Comparison of ENCODE assay signal across 15 cellular contexts in the genomic region with DNA sequence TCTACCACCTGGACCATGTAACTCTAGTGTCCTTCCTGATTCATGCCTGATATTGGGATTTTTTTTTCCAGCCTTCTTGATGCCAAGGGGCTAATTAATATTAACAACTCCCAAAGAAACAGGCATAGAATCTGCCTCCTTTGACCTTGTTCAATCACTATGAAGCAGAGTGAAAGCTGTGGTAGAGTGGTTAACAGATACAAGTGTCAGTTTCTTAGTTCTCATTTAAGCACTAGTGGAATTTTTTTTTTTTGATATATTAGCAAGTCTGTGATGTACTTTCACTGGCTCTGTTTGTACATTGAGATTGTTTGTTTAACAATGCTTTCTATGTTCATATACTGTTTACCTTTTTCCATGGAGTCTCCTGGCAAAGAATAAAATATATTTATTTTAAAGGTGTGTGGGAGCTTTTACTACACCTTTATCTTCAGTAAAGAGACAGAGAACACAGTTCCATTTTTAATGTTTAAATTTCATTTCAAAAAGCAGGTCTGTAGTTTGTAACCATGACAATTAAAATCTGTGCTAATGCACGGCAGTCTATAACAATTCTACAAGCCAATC.
DNase-seq lines count a peak whose midpoint lies in the region; ATAC-seq and TF ChIP-seq lines count a peak whose summit lies in the region.
"Had no signal": no experiment of that assay in that cellular context is flagged by ENCODE, and none has a peak within 500 bp of the region (broad histone marks: within the 10 kb centered on the region; RNA-seq: fewer than 3 reads in every experiment).

No MANE protein-coding gene starts in this region.

- H3K4me3 Mint-ChIP-seq in activated CD4-positive, alpha-beta memory T cell treated with anti-CD3 and anti-CD28 coated beads for 36 hours: no peak overlapping the region
- no peak overlapping the region for H3K4me3 Mint-ChIP-seq in activated CD4-positive, alpha-beta memory T cell treated with anti-CD3 and anti-CD28 coated beads, Interleukin-2, amount 10 ng/mL, durations not matched to agents 7 days and 5 days
- H3K4me3 Mint-ChIP-seq in mesothelial cell of epicardium: no peak overlapping the region
- H3K4me3 Mint-ChIP-seq in naive thymus-derived CD8-positive, alpha-beta T cell: no peak overlapping the region

- no peaks in the 10 kb centered on the region for H3K4me1 Mint-ChIP-seq in activated CD4-positive, alpha-beta memory T cell treated with anti-CD3 and anti-CD28 coated beads for 36 hours (ENCODE audit: low read depth)
- no peaks in the 10 kb centered on the region for H3K4me1 Mint-ChIP-seq in activated CD4-positive, alpha-beta memory T cell treated with anti-CD3 and anti-CD28 coated beads, Interleukin-2, amount 10 ng/mL, durations not matched to agents 7 days and 5 days
- H3K4me1 Mint-ChIP-seq in mesothelial cell of epicardium: peaks cover 38% of the 10 kb centered on the region
- peaks cover 0 to 7% (median 5%) of the 10 kb centered on the region in 4 donors for H3K4me1 Mint-ChIP-seq in naive thymus-derived CD8-positive, alpha-beta T cell

- H3K27ac ChIP-seq in 22Rv1 (peak overlapping the region; percentile 57), VCaP (peak overlapping the region; percentile 80)
- H3K27ac ChIP-seq: C4-2B, GM23248, HL-60, SK-N-MC had no signal

- no peak for ATAC-seq in naive thymus-derived CD8-positive, alpha-beta T cell
- ATAC-seq in GM21367 (IDR thresholded peaks at IDR 0.05; ENCODE audit: unreplicated experiment): no peak

- H3K9me3 Mint-ChIP-seq in activated CD4-positive, alpha-beta memory T cell treated with anti-CD3 and anti-CD28 coated beads for 36 hours: no peaks in the 10 kb centered on the region
- no peaks in the 10 kb centered on the region for H3K9me3 Mint-ChIP-seq in activated CD4-positive, alpha-beta memory T cell treated with anti-CD3 and anti-CD28 coated beads, Interleukin-2, amount 10 ng/mL, durations not matched to agents 7 days and 5 days
- H3K9me3 Mint-ChIP-seq in mesothelial cell of epicardium: no peaks in the 10 kb centered on the region
- no peaks in the 10 kb centered on the region for H3K9me3 Mint-ChIP-seq in naive thymus-derived CD8-positive, alpha-beta T cell

- TF ChIP-seq CTCF in 22Rv1 (IDR thresholded peaks at IDR 0.05) (no peak), VCaP (conservative IDR thresholded peaks at IDR 0.05) (no peak), mesothelial cell of epicardium (IDR thresholded peaks at IDR 0.05; ENCODE audit: unreplicated experiment) (no peak)

- peaks cover 13% of the 10 kb centered on the region for H3K36me3 Mint-ChIP-seq in activated CD4-positive, alpha-beta memory T cell treated with anti-CD3 and anti-CD28 coated beads for 36 hours
- peaks cover 44% of the 10 kb centered on the region for H3K36me3 Mint-ChIP-seq in activated CD4-positive, alpha-beta memory T cell treated with anti-CD3 and anti-CD28 coated beads, Interleukin-2, amount 10 ng/mL, durations not matched to agents 7 days and 5 days (ENCODE audit: low read depth)
- peaks cover 26% of the 10 kb centered on the region for H3K36me3 Mint-ChIP-seq in mesothelial cell of epicardium
- peaks cover 3 to 65% (median 4%) of the 10 kb centered on the region in 3 donors for H3K36me3 Mint-ChIP-seq in naive thymus-derived CD8-positive, alpha-beta T cell

- no peaks in the 10 kb centered on the region for H3K27me3 Mint-ChIP-seq in activated CD4-positive, alpha-beta memory T cell treated with anti-CD3 and anti-CD28 coated beads for 36 hours
- no peaks in the 10 kb centered on the region for H3K27me3 Mint-ChIP-seq in activated CD4-positive, alpha-beta memory T cell treated with anti-CD3 and anti-CD28 coated beads, Interleukin-2, amount 10 ng/mL, durations not matched to agents 7 days and 5 days
- H3K27me3 Mint-ChIP-seq in mesothelial cell of epicardium (ENCODE audit: low read depth): no peaks in the 10 kb centered on the region
- H3K27me3 Mint-ChIP-seq in naive thymus-derived CD8-positive, alpha-beta T cell: no peaks in the 10 kb centered on the region

- intact Hi-C loops in activated CD4-positive, alpha-beta memory T cell treated with anti-CD3 and anti-CD28 coated beads for 36 hours (cut with micrococcal nuclease): loop anchor here (10.0 kb wide), 1 partner anchor 163 kb away; no protein-coding TSS in a partner anchor

- POLR2A ChIA-PET in activated CD4-positive, alpha-beta memory T cell treated with anti-CD3 and anti-CD28 coated beads for 36 hours (lab: Charles Lee): no interaction called here
- POLR2A ChIA-PET in activated CD4-positive, alpha-beta memory T cell treated with anti-CD3 and anti-CD28 coated beads, Interleukin-2, amount 10 ng/mL, durations not matched to agents 7 days and 5 days (lab: Charles Lee): interaction anchor here (0.7 kb wide), 1 partner anchor 634 kb away, joined by 3 read pairs; no protein-coding TSS in a partner anchor
- POLR2A ChIA-PET in naive thymus-derived CD8-positive, alpha-beta T cell (lab: Charles Lee): no interaction called here

- H3K27ac Mint-ChIP-seq in activated CD4-positive, alpha-beta memory T cell treated with anti-CD3 and anti-CD28 coated beads for 36 hours: peak overlapping the region; percentile 33
- H3K27ac Mint-ChIP-seq in activated CD4-positive, alpha-beta memory T cell treated with anti-CD3 and anti-CD28 coated beads, Interleukin-2, amount 10 ng/mL, durations not matched to agents 7 days and 5 days: no peak overlapping the region
- H3K27ac Mint-ChIP-seq in mesothelial cell of epicardium: peak overlapping the region; percentile 58
- peak overlapping the region in 4 of 10 donors; percentile 22 to 63 (median 40) for H3K27ac Mint-ChIP-seq in naive thymus-derived CD8-positive, alpha-beta T cell

- no peak for DNase-seq in activated CD4-positive, alpha-beta memory T cell treated with anti-CD3 and anti-CD28 coated beads for 36 hours
- DNase-seq in activated CD4-positive, alpha-beta memory T cell treated with anti-CD3 and anti-CD28 coated beads, Interleukin-2, amount 10 ng/mL, durations not matched to agents 7 days and 5 days: no peak
- DNase-seq in mesothelial cell of epicardium (ENCODE audit: low spot score in 2 of 2, unreplicated experiment in 2 of 2) (no peak), NCI-H1092 (lab: John Stamatoyannopoulos, UW) (no peak)
- no peak for DNase-seq in naive thymus-derived CD8-positive, alpha-beta T cell
- DNase-seq: Caco-2, GM23248, NCI-H1694 treated with DMSO at 0.1 percent for 48 hours, NCI-H345 had no signal

- CTCF ChIA-PET in activated CD4-positive, alpha-beta memory T cell treated with anti-CD3 and anti-CD28 coated beads for 36 hours (lab: Charles Lee): no interaction called here
- CTCF ChIA-PET in activated CD4-positive, alpha-beta memory T cell treated with anti-CD3 and anti-CD28 coated beads, Interleukin-2, amount 10 ng/mL, durations not matched to agents 7 days and 5 days (lab: Charles Lee): no interaction called here
